Comparison of ENCODE assay signal across 8 cellular contexts in genomic region chr6:129498950-129499870, GRCh38.
DNase-seq lines count a peak whose midpoint lies in the region; ATAC-seq and TF ChIP-seq lines count a peak whose summit lies in the region.

No MANE protein-coding gene starts in this region.

- intact Hi-C loops in CD4-positive, alpha-beta T cell (cut with DNase I, micrococcal nuclease): loop anchor here (1.0 to 10.0 kb wide), 12 partner anchors 13 to 1344 kb away; no protein-coding TSS in a partner anchor
- intact Hi-C loops in heart left ventricle (cut with DNase I): loop anchor here in 8 of 10 donors (1.0 to 10.0 kb wide), 10 partner anchors 68 to 526 kb away; partner anchors contain the start of gene L3MBTL3 (in 1 of the 8)
- intact Hi-C loops in gastrocnemius medialis (cut with DNase I; ENCODE audit: low total_unique reads): loop anchor here (1.0 to 10.0 kb wide), 2 partner anchors 76 to 526 kb away; no protein-coding TSS in a partner anchor

- H3K4me3 Mint-ChIP-seq in CD4-positive, alpha-beta T cell: peak overlapping the region; percentile 18
- peak overlapping the region; percentile 53 for H3K4me3 Mint-ChIP-seq in activated naive CD8-positive, alpha-beta T cell treated with anti-CD3 and anti-CD28 coated beads, Interleukin-2, amount 10 ng/mL, durations not matched to agents 7 days and 5 days

- peak in 1 of 10 experiments; percentile 7 for DNase-seq in CD4-positive, alpha-beta T cell
- DNase-seq in NCI-H460 (ENCODE audit: extremely low read depth, low read depth): peak; percentile 60
- no peak for DNase-seq in activated naive CD8-positive, alpha-beta T cell treated with anti-CD3 and anti-CD28 coated beads, Interleukin-2, amount 10 ng/mL, durations not matched to agents 7 days and 5 days
- DNase-seq in heart left ventricle: peak in 1 of 5 donors; percentile 49
- no peak for DNase-seq in gastrocnemius medialis
- DNase-seq in activated gamma-delta T cell (lab: John Stamatoyannopoulos, UW): no peak

- no peaks in the 10 kb centered on the region for H3K27me3 Mint-ChIP-seq in CD4-positive, alpha-beta T cell
- H3K27me3 Mint-ChIP-seq in activated naive CD8-positive, alpha-beta T cell treated with anti-CD3 and anti-CD28 coated beads, Interleukin-2, amount 10 ng/mL, durations not matched to agents 7 days and 5 days: no peaks in the 10 kb centered on the region

- peak; percentile 82 for ATAC-seq in CD4-positive, alpha-beta T cell (ENCODE audit: poor library complexity)
- ATAC-seq in GM18508 (IDR thresholded peaks at IDR 0.05; ENCODE audit: insufficient read depth, unreplicated experiment): peak; percentile 60
- ATAC-seq in HG02981 (IDR thresholded peaks at IDR 0.05; ENCODE audit: unreplicated experiment): peak; percentile 71
- ATAC-seq in activated naive CD8-positive, alpha-beta T cell treated with anti-CD3 and anti-CD28 coated beads, Interleukin-2, amount 10 ng/mL, durations not matched to agents 7 days and 5 days (ENCODE audit: low read depth): peak; percentile 53
- peak in 2 of 4 donors; percentile 25 to 35 for ATAC-seq in heart left ventricle
- peak; percentile 38 to 50 for ATAC-seq in gastrocnemius medialis

- CTCF ChIA-PET in CD4-positive, alpha-beta T cell (lab: Charles Lee): interaction anchor here (0.6 to 1.6 kb wide), 6 partner anchors 9 to 522 kb away, joined by 3 to 7 read pairs (median 3); no protein-coding TSS in a partner anchor

- H3K4me1 Mint-ChIP-seq in CD4-positive, alpha-beta T cell (ENCODE audit: low read depth): peaks cover 14% of the 10 kb centered on the region
- H3K4me1 Mint-ChIP-seq in activated naive CD8-positive, alpha-beta T cell treated with anti-CD3 and anti-CD28 coated beads, Interleukin-2, amount 10 ng/mL, durations not matched to agents 7 days and 5 days: peaks cover 20% of the 10 kb centered on the region

- POLR2A ChIA-PET in CD4-positive, alpha-beta T cell (lab: Charles Lee): interaction anchor here (1.1 kb wide), 1 partner anchor 9 kb away, joined by 7 read pairs; no protein-coding TSS in a partner anchor
- POLR2A ChIA-PET in activated naive CD8-positive, alpha-beta T cell treated with anti-CD3 and anti-CD28 coated beads, Interleukin-2, amount 10 ng/mL, durations not matched to agents 7 days and 5 days (lab: Charles Lee): no interaction called here

- H3K36me3 ChIP-seq in heart left ventricle (peaks cover 0 to 97% (median 35%) of the 10 kb centered on the region in 9 donors), gastrocnemius medialis (no peaks in the 10 kb centered on the region)

- no peaks in the 10 kb centered on the region for H3K9me3 Mint-ChIP-seq in CD4-positive, alpha-beta T cell
- no peaks in the 10 kb centered on the region for H3K9me3 Mint-ChIP-seq in activated naive CD8-positive, alpha-beta T cell treated with anti-CD3 and anti-CD28 coated beads, Interleukin-2, amount 10 ng/mL, durations not matched to agents 7 days and 5 days

- peaks cover 0 to 53% (median 28%) of the 10 kb centered on the region in 12 donors for H3K4me1 ChIP-seq in heart left ventricle
- H3K4me1 ChIP-seq in gastrocnemius medialis: peaks cover 41 to 54% of the 10 kb centered on the region in 2 donors

- TF ChIP-seq POLR2A in heart left ventricle (IDR thresholded peaks at IDR 0.05) (no peak), gastrocnemius medialis (IDR thresholded peaks at IDR 0.05) (no peak)

- peak; percentile 74 for TF ChIP-seq CTCF in CD4-positive, alpha-beta T cell (IDR thresholded peaks at IDR 0.05)
- TF ChIP-seq CTCF in heart left ventricle (IDR thresholded peaks at IDR 0.05) (peak; percentile 39 to 70 (median 65)), gastrocnemius medialis (IDR thresholded peaks at IDR 0.05 in 4 of 5, conservative IDR thresholded peaks at IDR 0.05 in 1 of 5) (peak; percentile 41 to 73 (median 59))

- in situ Hi-C loops in gastrocnemius medialis (cut with MboI; ENCODE audit: low sequenced_read_pairs in 4 of 4): loop anchor here in 2 of 4 donors (25.0 kb wide), 1 partner anchor 238 kb away; no protein-coding TSS in a partner anchor

- H3K27ac Mint-ChIP-seq in CD4-positive, alpha-beta T cell: no peak overlapping the region
- peak overlapping the region; percentile 51 for H3K27ac Mint-ChIP-seq in activated naive CD8-positive, alpha-beta T cell treated with anti-CD3 and anti-CD28 coated beads, Interleukin-2, amount 10 ng/mL, durations not matched to agents 7 days and 5 days

- 28 to 35% (median 33%) methylated on average over 9 of the region's 9 CpGs for whole genome bisulfite sequencing in heart left ventricle, 4 donors

- H3K36me3 Mint-ChIP-seq in CD4-positive, alpha-beta T cell (ENCODE audit: low read depth): no peaks in the 10 kb centered on the region
- H3K36me3 Mint-ChIP-seq in activated naive CD8-positive, alpha-beta T cell treated with anti-CD3 and anti-CD28 coated beads, Interleukin-2, amount 10 ng/mL, durations not matched to agents 7 days and 5 days: no peaks in the 10 kb centered on the region

- no peaks in the 10 kb centered on the region for H3K9me3 ChIP-seq in CD4-positive, alpha-beta T cell (ENCODE audit: control insufficient read depth, low read length)
- H3K9me3 ChIP-seq in heart left ventricle (no peaks in the 10 kb centered on the region), gastrocnemius medialis (no peaks in the 10 kb centered on the region)

- no peak overlapping the region for H3K4me3 ChIP-seq in heart left ventricle
- no peak overlapping the region for H3K4me3 ChIP-seq in gastrocnemius medialis

- H3K27me3 ChIP-seq in CD4-positive, alpha-beta T cell (ENCODE audit: control insufficient read depth, insufficient read depth, low read length): no peaks in the 10 kb centered on the region
- H3K27me3 ChIP-seq in heart left ventricle (no peaks in the 10 kb centered on the region), gastrocnemius medialis (no peaks in the 10 kb centered on the region)

- no peak overlapping the region for H3K27ac ChIP-seq in CD4-positive, alpha-beta T cell (ENCODE audit: low read depth, low read length)
- H3K27ac ChIP-seq in heart left ventricle (peak overlapping the region in 1 of 12 donors; percentile 7), gastrocnemius medialis (peak overlapping the region in 2 of 4 donors; percentile 10 to 86)
